In genomic region chr12:57515468-57515933, GRCh38 we compare ENCODE assay signal across 23 cellular contexts. TPM values are rescaled to one million over a fixed set of nuclear protein-coding genes. Genes with fewer than 3 reads are reported as not detected.
DNase-seq lines count a peak whose midpoint lies in the region; ATAC-seq and TF ChIP-seq lines count a peak whose summit lies in the region.
"Had no signal": no experiment of that assay in that cellular context is flagged by ENCODE, and none has a peak within 500 bp of the region (broad histone marks: within the 10 kb centered on the region; RNA-seq: fewer than 3 reads in every experiment).

No MANE protein-coding gene starts in this region.

- TF ChIP-seq CTCF in neural crest cell (conservative IDR thresholded peaks at IDR 0.05), result no peak

- intact Hi-C loops in activated CD4-positive, alpha-beta T cell treated with anti-CD3 and anti-CD28 coated beads for 36 hours (cut with DNase I, micrococcal nuclease), result no loop called here

- peak; percentile 3 for TF ChIP-seq POLR2A in GM18526 (IDR thresholded peaks at IDR 0.05; ENCODE audit: extremely low read depth, insufficient read length)

- no peak for DNase-seq in activated CD4-positive, alpha-beta T cell treated with anti-CD3 and anti-CD28 coated beads for 36 hours
- DNase-seq in activated CD4-positive, alpha-beta T cell treated with anti-CD3 and anti-CD28 coated beads, Interleukin-2, amount 10 ng/mL, durations not matched to agents 7 days and 5 days, result no peak
- DNase-seq in activated naive CD8-positive, alpha-beta T cell treated with anti-CD3 and anti-CD28 coated beads for 36 hours, result no peak
- no peak for DNase-seq in neural crest cell (ENCODE audit: low read depth, low spot score)
- no peak for DNase-seq in DMS53 (lab: John Stamatoyannopoulos, UW)
- DNase-seq in mucosa of gallbladder (ENCODE audit: low spot score), result no peak
- DNase-seq: 8988T; activated effector memory CD4-positive, alpha-beta T cell treated with anti-CD3 and anti-CD28 coated beads, Interleukin-2, amount 50 U/mL, for 16 hours; aorta; DMS79 treated with DMSO at 0.1 percent for 48 hours; foreskin fibroblast; kidney glomerular epithelial cell; mesendoderm; NCI-H187 treated with DMSO at 0.1 percent for 48 hours; NCI-H446; SHP77 treated with DMSO at 0.1 percent for 48 hours; stimulated activated CD4-positive, alpha-beta T cell treated with anti-CD3 and anti-CD28 coated beads, Interleukin-15, amount 100 ng/mL, for 24 hours; stimulated activated naive CD4-positive, alpha-beta T cell; WERI-Rb-1 had no signal

- peaks cover 79% of the 10 kb centered on the region for H3K36me3 Mint-ChIP-seq in activated CD4-positive, alpha-beta T cell treated with anti-CD3 and anti-CD28 coated beads for 36 hours (ENCODE audit: low read depth)
- H3K36me3 Mint-ChIP-seq in activated CD4-positive, alpha-beta T cell treated with anti-CD3 and anti-CD28 coated beads, Interleukin-2, amount 10 ng/mL, durations not matched to agents 7 days and 5 days (ENCODE audit: low read depth), result peaks cover 73% of the 10 kb centered on the region
- H3K36me3 Mint-ChIP-seq in activated naive CD8-positive, alpha-beta T cell treated with anti-CD3 and anti-CD28 coated beads for 36 hours, result peaks cover 60% of the 10 kb centered on the region
- H3K36me3 Mint-ChIP-seq in neural crest cell (ENCODE audit: low read depth), result peaks cover 28% of the 10 kb centered on the region

- CTCF ChIA-PET in activated CD4-positive, alpha-beta T cell treated with anti-CD3 and anti-CD28 coated beads for 36 hours (lab: Charles Lee), result interaction anchor here (1.7 kb wide), 1 partner anchor 39 kb away, joined by 3 read pairs; no protein-coding TSS in a partner anchor
- CTCF ChIA-PET in activated CD4-positive, alpha-beta T cell treated with anti-CD3 and anti-CD28 coated beads, Interleukin-2, amount 10 ng/mL, durations not matched to agents 7 days and 5 days (lab: Charles Lee), result interaction anchor here (0.7 to 3.0 kb wide), 6 partner anchors 8 to 33 kb away, joined by 3 to 16 read pairs (median 4); no protein-coding TSS in a partner anchor

- no peaks in the 10 kb centered on the region for H3K27me3 Mint-ChIP-seq in activated CD4-positive, alpha-beta T cell treated with anti-CD3 and anti-CD28 coated beads for 36 hours
- H3K27me3 Mint-ChIP-seq in activated CD4-positive, alpha-beta T cell treated with anti-CD3 and anti-CD28 coated beads, Interleukin-2, amount 10 ng/mL, durations not matched to agents 7 days and 5 days, result no peaks in the 10 kb centered on the region
- H3K27me3 Mint-ChIP-seq in activated naive CD8-positive, alpha-beta T cell treated with anti-CD3 and anti-CD28 coated beads for 36 hours, result no peaks in the 10 kb centered on the region
- peaks cover 4% of the 10 kb centered on the region for H3K27me3 Mint-ChIP-seq in neural crest cell (ENCODE audit: low read depth)

- no peak overlapping the region for H3K4me3 Mint-ChIP-seq in activated CD4-positive, alpha-beta T cell treated with anti-CD3 and anti-CD28 coated beads for 36 hours
- H3K4me3 Mint-ChIP-seq in activated CD4-positive, alpha-beta T cell treated with anti-CD3 and anti-CD28 coated beads, Interleukin-2, amount 10 ng/mL, durations not matched to agents 7 days and 5 days, result no peak overlapping the region
- no peak overlapping the region for H3K4me3 Mint-ChIP-seq in activated naive CD8-positive, alpha-beta T cell treated with anti-CD3 and anti-CD28 coated beads for 36 hours
- peak overlapping the region; percentile 59 for H3K4me3 Mint-ChIP-seq in neural crest cell
- H3K4me3 Mint-ChIP-seq: CD14-positive monocyte; T-helper 1 cell treated with Interleukin-12 subunit alpha and Interleukin-12 subunit beta and Interleukin-4 antibody, amounts not matched to agents 30 μg/mL and 1 μg/mL, for 36 hours had no signal

- no peaks in the 10 kb centered on the region for H3K9me3 Mint-ChIP-seq in activated CD4-positive, alpha-beta T cell treated with anti-CD3 and anti-CD28 coated beads for 36 hours (ENCODE audit: low read depth)
- H3K9me3 Mint-ChIP-seq in activated CD4-positive, alpha-beta T cell treated with anti-CD3 and anti-CD28 coated beads, Interleukin-2, amount 10 ng/mL, durations not matched to agents 7 days and 5 days, result no peaks in the 10 kb centered on the region
- H3K9me3 Mint-ChIP-seq in activated naive CD8-positive, alpha-beta T cell treated with anti-CD3 and anti-CD28 coated beads for 36 hours, result no peaks in the 10 kb centered on the region
- no peaks in the 10 kb centered on the region for H3K9me3 Mint-ChIP-seq in neural crest cell
- H3K9me3 Mint-ChIP-seq: T-helper 1 cell treated with Interleukin-12 subunit alpha and Interleukin-12 subunit beta and Interleukin-4 antibody, amounts not matched to agents 30 μg/mL and 1 μg/mL, for 36 hours had no signal

- peaks cover 19% of the 10 kb centered on the region for H3K4me1 Mint-ChIP-seq in activated CD4-positive, alpha-beta T cell treated with anti-CD3 and anti-CD28 coated beads for 36 hours
- peaks cover 26% of the 10 kb centered on the region for H3K4me1 Mint-ChIP-seq in activated CD4-positive, alpha-beta T cell treated with anti-CD3 and anti-CD28 coated beads, Interleukin-2, amount 10 ng/mL, durations not matched to agents 7 days and 5 days
- H3K4me1 Mint-ChIP-seq in activated naive CD8-positive, alpha-beta T cell treated with anti-CD3 and anti-CD28 coated beads for 36 hours, result peaks cover 42% of the 10 kb centered on the region
- H3K4me1 Mint-ChIP-seq in neural crest cell, result peaks cover 25% of the 10 kb centered on the region

- ATAC-seq in activated CD4-positive, alpha-beta T cell treated with anti-CD3 and anti-CD28 coated beads for 36 hours, result no peak
- no peak for ATAC-seq in HG03521 (IDR thresholded peaks at IDR 0.05; ENCODE audit: unreplicated experiment)

- POLR2A ChIA-PET in activated CD4-positive, alpha-beta T cell treated with anti-CD3 and anti-CD28 coated beads for 36 hours (lab: Charles Lee), result interaction anchor here (0.6 kb wide), 1 partner anchor 186 kb away, joined by 5 read pairs; no protein-coding TSS in a partner anchor
- POLR2A ChIA-PET in activated CD4-positive, alpha-beta T cell treated with anti-CD3 and anti-CD28 coated beads, Interleukin-2, amount 10 ng/mL, durations not matched to agents 7 days and 5 days (lab: Charles Lee), result no interaction called here

- peak overlapping the region; percentile 43 for H3K27ac Mint-ChIP-seq in activated CD4-positive, alpha-beta T cell treated with anti-CD3 and anti-CD28 coated beads for 36 hours
- H3K27ac Mint-ChIP-seq in activated CD4-positive, alpha-beta T cell treated with anti-CD3 and anti-CD28 coated beads, Interleukin-2, amount 10 ng/mL, durations not matched to agents 7 days and 5 days, result no peak overlapping the region
- H3K27ac Mint-ChIP-seq in activated naive CD8-positive, alpha-beta T cell treated with anti-CD3 and anti-CD28 coated beads for 36 hours, result peak overlapping the region; percentile 56
- no peak overlapping the region for H3K27ac Mint-ChIP-seq in neural crest cell (ENCODE audit: unreplicated experiment)
- H3K27ac Mint-ChIP-seq: T-helper 1 cell treated with Interleukin-12 subunit alpha and Interleukin-12 subunit beta and Interleukin-4 antibody, amounts not matched to agents 30 μg/mL and 1 μg/mL, for 36 hours had no signal

RNA-seq across cellular contexts. Expression of gene DDIT3, which starts 4.8 kb away (rescaled TPM):
- total RNA-seq in activated CD4-positive, alpha-beta T cell treated with anti-CD3 and anti-CD28 coated beads for 36 hours, result 10 to 100 TPM; 31.2 to 32.2 TPM
- total RNA-seq in activated CD4-positive, alpha-beta T cell treated with anti-CD3 and anti-CD28 coated beads, Interleukin-2, amount 10 ng/mL, durations not matched to agents 7 days and 5 days, result 10 to 100 TPM; 10.5 to 11.4 TPM
- total RNA-seq in activated naive CD8-positive, alpha-beta T cell treated with anti-CD3 and anti-CD28 coated beads for 36 hours, result 10 to 100 TPM; 30.7 to 33.4 TPM
- total RNA-seq in neural crest cell (14.1 and 15.0 TPM in 2 replicates), mucosa of gallbladder (24.6 TPM)

RNA-seq across cellular contexts. Expression of gene MBD6, which starts 7.1 kb away (rescaled TPM):
- 10 to 100 TPM; 31.3 to 43.6 TPM for total RNA-seq in activated CD4-positive, alpha-beta T cell treated with anti-CD3 and anti-CD28 coated beads for 36 hours
- 10 to 100 TPM; 66.0 to 80.1 TPM for total RNA-seq in activated CD4-positive, alpha-beta T cell treated with anti-CD3 and anti-CD28 coated beads, Interleukin-2, amount 10 ng/mL, durations not matched to agents 7 days and 5 days
- 10 to 100 TPM; 38.5 to 44.8 TPM for total RNA-seq in activated naive CD8-positive, alpha-beta T cell treated with anti-CD3 and anti-CD28 coated beads for 36 hours
- total RNA-seq in neural crest cell, result 90.4 and 91.3 TPM in 2 replicates
- total RNA-seq in mucosa of gallbladder, result 115 TPM

RNA-seq across cellular contexts. Expression of gene MARS1, which starts 27.6 kb away (rescaled TPM):
- total RNA-seq in activated CD4-positive, alpha-beta T cell treated with anti-CD3 and anti-CD28 coated beads for 36 hours, result 100 to 1,000 TPM; 389 to 583 TPM
- 100 to 1,000 TPM; 214 to 247 TPM for total RNA-seq in activated CD4-positive, alpha-beta T cell treated with anti-CD3 and anti-CD28 coated beads, Interleukin-2, amount 10 ng/mL, durations not matched to agents 7 days and 5 days
- 100 to 1,000 TPM; 423 to 460 TPM for total RNA-seq in activated naive CD8-positive, alpha-beta T cell treated with anti-CD3 and anti-CD28 coated beads for 36 hours
- total RNA-seq in neural crest cell (257 and 267 TPM in 2 replicates), mucosa of gallbladder (116 TPM)

RNA-seq across cellular contexts. Expression of gene DCTN2, which starts 31.5 kb away (rescaled TPM):
- 10 to 100 TPM; 69.7 to 81.2 TPM for total RNA-seq in activated CD4-positive, alpha-beta T cell treated with anti-CD3 and anti-CD28 coated beads for 36 hours
- total RNA-seq in activated CD4-positive, alpha-beta T cell treated with anti-CD3 and anti-CD28 coated beads, Interleukin-2, amount 10 ng/mL, durations not matched to agents 7 days and 5 days, result 10 to 100 TPM; 79.3 to 80.5 TPM
- total RNA-seq in activated naive CD8-positive, alpha-beta T cell treated with anti-CD3 and anti-CD28 coated beads for 36 hours, result 10 to 100 TPM; 73.6 to 81.3 TPM
- total RNA-seq in neural crest cell (133 and 138 TPM in 2 replicates), mucosa of gallbladder (135 TPM)

RNA-seq across cellular contexts. Expression of gene KIF5A, which starts 34.3 kb away (rescaled TPM):
- 1 to 10 TPM; 1.3 to 1.4 TPM for total RNA-seq in activated CD4-positive, alpha-beta T cell treated with anti-CD3 and anti-CD28 coated beads for 36 hours
- under 1 TPM; 0.64 to 0.89 TPM for total RNA-seq in activated CD4-positive, alpha-beta T cell treated with anti-CD3 and anti-CD28 coated beads, Interleukin-2, amount 10 ng/mL, durations not matched to agents 7 days and 5 days
- total RNA-seq in activated naive CD8-positive, alpha-beta T cell treated with anti-CD3 and anti-CD28 coated beads for 36 hours, result 1 to 10 TPM; 1.5 to 1.7 TPM
- total RNA-seq in neural crest cell (16.9 and 20.8 TPM in 2 replicates), mucosa of gallbladder (0.81 TPM)

Comparison
In these comparisons a context has a peak if more than half of its experiments do, and no peak if none do; other contexts are left out.
1. H3K27ac Mint-ChIP-seq: peak in activated CD4-positive, alpha-beta T cell treated with anti-CD3 and anti-CD28 coated beads for 36 hours (single experiment) and activated naive CD8-positive, alpha-beta T cell treated with anti-CD3 and anti-CD28 coated beads for 36 hours (single experiment); none in activated CD4-positive, alpha-beta T cell treated with anti-CD3 and anti-CD28 coated beads, Interleukin-2, amount 10 ng/mL, durations not matched to agents 7 days and 5 days (single experiment) and neural crest cell (single experiment).